11 cellular contexts compared by ENCODE assay signal in genomic region chr1:206693592-206693991, GRCh38. TPM values are rescaled to one million over a fixed set of nuclear protein-coding genes. Genes with fewer than 3 reads are reported as not detected.
DNase-seq lines count a peak whose midpoint lies in the region; ATAC-seq, FAIRE-seq and TF ChIP-seq lines count a peak whose summit lies in the region.
"Had no signal": no experiment of that assay in that cellular context is flagged by ENCODE, and none has a peak within 500 bp of the region (broad histone marks: within the 10 kb centered on the region; RNA-seq: fewer than 3 reads in every experiment).

No MANE protein-coding gene starts in this region.

- H3K36me3 Mint-ChIP-seq in immature natural killer cell: peaks cover 0 to 11% (median 0%) of the 10 kb centered on the region in 3 donors

- no peak for TF ChIP-seq EP300 in sigmoid colon (IDR thresholded peaks at IDR 0.05)

- FAIRE-seq in frontal cortex (lab: Jason Lieb, UNC): no peak

- no peaks in the 10 kb centered on the region for H3K9me3 ChIP-seq in sigmoid colon

- H3K4me3 Mint-ChIP-seq in immature natural killer cell: peak overlapping the region; percentile 58 to 77 (median 77)

- in situ Hi-C loops in astrocyte of the spinal cord (cut with HindIII; ENCODE audit: low sequenced_read_pairs): no loop called here

- TF ChIP-seq CTCF in astrocyte of the spinal cord (IDR thresholded peaks at IDR 0.05; ENCODE audit: low read depth, low read length) (no peak), sigmoid colon (IDR thresholded peaks at IDR 0.05) (no peak)

- no peak for TF ChIP-seq POLR2A in sigmoid colon (IDR thresholded peaks at IDR 0.05)

- H3K27ac Mint-ChIP-seq in immature natural killer cell: peak overlapping the region; percentile 51 to 93 (median 81)

- H3K9me3 Mint-ChIP-seq in immature natural killer cell: no peaks in the 10 kb centered on the region

- H3K27me3 ChIP-seq in sigmoid colon: no peaks in the 10 kb centered on the region

- no peaks in the 10 kb centered on the region for H3K36me3 ChIP-seq in sigmoid colon

- H3K4me1 ChIP-seq in sigmoid colon: peaks cover 0 to 100% (median 96%) of the 10 kb centered on the region in 4 donors

- DNase-seq in EH (ENCODE audit: low read depth) (peak; percentile 46), astrocyte of the spinal cord (ENCODE audit: low read depth, low spot score) (peak; percentile 70), immature natural killer cell (peak in 2 of 3 donors; percentile 30 to 33), sigmoid colon (peak; percentile 75), frontal cortex (ENCODE audit: low spot score in 2 of 2) (no peak)
- no peak for DNase-seq in activated T-cell treated with anti-CD3 and anti-CD28 coated beads, Interleukin-2, amount 50 U/mL, for 1 hour
- DNase-seq: CD4-positive, alpha-beta memory T cell; hippocampal formation; NCI-H1694 treated with DMSO at 0.1 percent for 48 hours had no signal

- intact Hi-C loops in sigmoid colon (cut with DNase I): loop anchor here (2.0 to 10.0 kb wide), 2 partner anchors 21 to 1541 kb away; no protein-coding TSS in a partner anchor

- no peak overlapping the region for H3K4me3 ChIP-seq in astrocyte of the spinal cord (ENCODE audit: low read depth, low read length)
- H3K4me3 ChIP-seq in sigmoid colon: peak overlapping the region in 2 of 4 donors; percentile 20 to 24

- 81 to 85% methylated on average over 7 of the region's 7 CpGs for WGBS in sigmoid colon, 2 donors

- H3K27me3 Mint-ChIP-seq in immature natural killer cell (ENCODE audit: low read depth in 3 of 3): peaks cover 1 to 10% (median 2%) of the 10 kb centered on the region in 3 donors
- H3K27me3 Mint-ChIP-seq: CD4-positive, alpha-beta memory T cell had no signal

- peaks cover 95 to 100% of the 10 kb centered on the region in 2 donors for H3K4me1 Mint-ChIP-seq in immature natural killer cell

- no peak for ATAC-seq in GM19328 (IDR thresholded peaks at IDR 0.05; ENCODE audit: unreplicated experiment)
- ATAC-seq in HG02973 (IDR thresholded peaks at IDR 0.05; ENCODE audit: unreplicated experiment): no peak

- peak overlapping the region; percentile 83 to 94 (median 85) for H3K27ac ChIP-seq in sigmoid colon

RNA-seq across cellular contexts. Expression of gene MAPKAPK2, which starts 8.9 kb away (rescaled TPM):
- polyA plus RNA-seq in immature natural killer cell (1 to 10 TPM; 3.5 to 7.2 (median 4.1) TPM), sigmoid colon (10 to 100 TPM; 37.8 to 55.5 (median 39.3) TPM)
- total RNA-seq in sigmoid colon (10 to 100 TPM; 32.1 to 61.4 (median 40.5) TPM), frontal cortex (7.3 TPM)

RNA-seq across cellular contexts. Expression of gene DYRK3, which starts 58.3 kb away (rescaled TPM):
- polyA plus RNA-seq in immature natural killer cell (not detected), sigmoid colon (1 to 10 TPM in 1 of 3 donors, under 1 TPM in 2; 0.60 to 1.3 (median 0.92) TPM)
- total RNA-seq in sigmoid colon (1 to 10 TPM; 3.2 to 7.8 (median 6.2) TPM), frontal cortex (14.7 TPM)

Comparison
In these comparisons a context has a peak if more than half of its experiments do, and no peak if none do; other contexts are left out.
1. DNase-seq: peak in EH (single experiment), astrocyte of the spinal cord (single experiment), immature natural killer cell (2 of 3) and sigmoid colon (single experiment); none in frontal cortex (0 of 2) and activated T-cell treated with anti-CD3 and anti-CD28 coated beads, Interleukin-2, amount 50 U/mL, for 1 hour (single experiment).